In genomic region chr17:70539172-70539924, GRCh38 we compare ENCODE assay signal across 14 cellular contexts.
"Had no signal": no experiment of that assay in that cellular context is flagged by ENCODE, and none has a peak within 500 bp of the region (broad histone marks: within the 10 kb centered on the region; RNA-seq: fewer than 3 reads in every experiment).

No MANE protein-coding gene starts in this region.

- H3K27ac ChIP-seq: ovary, upper lobe of left lung had no signal

- H3K27me3 ChIP-seq: dorsolateral prefrontal cortex, ovary, upper lobe of left lung had no signal

- DNase-seq: activated CD4-positive, alpha-beta memory T cell treated with anti-CD3 and anti-CD28 coated beads for 36 hours; activated effector memory CD4-positive, alpha-beta T cell treated with anti-CD3 and anti-CD28 coated beads, Interleukin-2, amount 50 U/mL, for 16 hours; activated naive CD8-positive, alpha-beta T cell treated with anti-CD3 and anti-CD28 coated beads for 36 hours; activated T-cell treated with anti-CD3 and anti-CD28 coated beads, Interleukin-2, amount 50 U/mL, for 4 hours; dorsolateral prefrontal cortex; ovary; stimulated activated CD4-positive, alpha-beta T cell treated with anti-CD3 and anti-CD28 coated beads, Interleukin-4, amount 100 ng/mL, for 1 hour; stimulated activated CD8-positive, alpha-beta memory T cell treated with anti-CD3 and anti-CD28 coated beads, Interleukin-4, amount 100 ng/mL, for 48 hours; stimulated activated naive CD8-positive, alpha-beta T cell treated with anti-CD3 and anti-CD28 coated beads, Interleukin-15, Interleukin-2, amounts not matched to agents 100 U/mL and 50 U/mL, for 24 hours; upper lobe of left lung had no signal

- H3K4me3 ChIP-seq: dorsolateral prefrontal cortex, ovary, upper lobe of left lung had no signal

- H3K36me3 ChIP-seq: ovary, upper lobe of left lung had no signal

- FAIRE-seq: bronchial epithelial cell, endometrium had no signal

- H3K4me1 ChIP-seq: upper lobe of left lung had no signal

- H3K4me3 Mint-ChIP-seq: activated CD4-positive, alpha-beta memory T cell treated with anti-CD3 and anti-CD28 coated beads for 36 hours; activated naive CD8-positive, alpha-beta T cell treated with anti-CD3 and anti-CD28 coated beads for 36 hours; activated T-cell treated with anti-CD3 and anti-CD28 coated beads, Interleukin-2, amount 50 U/mL, for 4 hours; neural crest cell had no signal

- H3K4me1 Mint-ChIP-seq: activated naive CD8-positive, alpha-beta T cell treated with anti-CD3 and anti-CD28 coated beads for 36 hours; neural crest cell had no signal

- ATAC-seq: activated T-cell treated with anti-CD3 and anti-CD28 coated beads, Interleukin-2, amount 50 U/mL, for 4 hours; esophagus mucosa; stimulated activated naive CD8-positive, alpha-beta T cell treated with anti-CD3 and anti-CD28 coated beads, Interleukin-15, Interleukin-2, amounts not matched to agents 100 U/mL and 50 U/mL, for 24 hours had no signal

- H3K27me3 Mint-ChIP-seq: activated naive CD8-positive, alpha-beta T cell treated with anti-CD3 and anti-CD28 coated beads for 36 hours had no signal

- H3K36me3 Mint-ChIP-seq: activated CD4-positive, alpha-beta memory T cell treated with anti-CD3 and anti-CD28 coated beads for 36 hours; activated naive CD8-positive, alpha-beta T cell treated with anti-CD3 and anti-CD28 coated beads for 36 hours had no signal

- H3K9me3 ChIP-seq: ovary, upper lobe of left lung had no signal

- H3K9me3 Mint-ChIP-seq: activated CD4-positive, alpha-beta memory T cell treated with anti-CD3 and anti-CD28 coated beads for 36 hours; activated naive CD8-positive, alpha-beta T cell treated with anti-CD3 and anti-CD28 coated beads for 36 hours; activated T-cell treated with anti-CD3 and anti-CD28 coated beads, Interleukin-2, amount 50 U/mL, for 4 hours; neural crest cell had no signal

- H3K27ac Mint-ChIP-seq: activated CD4-positive, alpha-beta memory T cell treated with anti-CD3 and anti-CD28 coated beads for 36 hours; activated naive CD8-positive, alpha-beta T cell treated with anti-CD3 and anti-CD28 coated beads for 36 hours had no signal
